ENCODE assay signal across 8 cellular contexts in the genomic region with DNA sequence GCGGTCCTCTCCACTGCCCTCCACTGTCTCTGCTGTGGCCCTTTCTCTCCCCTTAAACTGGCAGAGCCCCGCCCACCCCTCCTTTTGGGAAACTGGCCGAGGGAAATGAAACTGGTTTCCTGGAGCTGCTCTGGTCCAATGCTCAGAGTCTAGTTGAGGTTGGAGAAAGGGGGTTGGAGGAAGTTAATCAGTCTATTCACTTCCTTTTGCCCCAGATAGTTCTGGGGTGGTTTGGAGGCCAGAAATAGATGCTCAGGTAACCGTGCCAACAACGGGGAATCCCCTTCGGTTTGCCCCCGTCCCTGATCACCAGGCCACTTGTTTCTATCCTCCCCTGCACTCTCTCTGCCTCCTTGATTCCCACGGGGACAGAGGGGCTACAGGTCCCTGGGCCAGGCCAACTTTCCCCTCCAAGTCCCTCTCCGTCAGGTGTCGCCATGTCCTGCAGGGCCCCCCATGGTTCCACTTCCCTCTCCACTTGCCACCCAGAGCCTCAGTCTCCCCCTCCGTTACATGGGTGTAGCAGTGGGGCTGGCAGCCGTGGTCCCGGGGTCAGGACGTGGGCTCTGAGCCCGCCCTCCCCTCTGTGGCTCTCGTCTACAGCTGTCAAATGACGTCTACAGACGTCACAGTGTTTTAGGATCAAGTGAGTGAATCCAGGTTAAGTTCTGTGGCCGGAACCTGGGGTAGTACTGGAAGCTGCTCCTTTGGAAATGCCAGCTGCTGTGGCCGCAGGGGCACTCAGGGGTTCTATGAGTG. TPM values are rescaled to one million over a fixed set of nuclear protein-coding genes. Genes with fewer than 3 reads are reported as not detected.
DNase-seq lines count a peak whose midpoint lies in the region; ATAC-seq, FAIRE-seq and TF ChIP-seq lines count a peak whose summit lies in the region.

A gene with protein sequence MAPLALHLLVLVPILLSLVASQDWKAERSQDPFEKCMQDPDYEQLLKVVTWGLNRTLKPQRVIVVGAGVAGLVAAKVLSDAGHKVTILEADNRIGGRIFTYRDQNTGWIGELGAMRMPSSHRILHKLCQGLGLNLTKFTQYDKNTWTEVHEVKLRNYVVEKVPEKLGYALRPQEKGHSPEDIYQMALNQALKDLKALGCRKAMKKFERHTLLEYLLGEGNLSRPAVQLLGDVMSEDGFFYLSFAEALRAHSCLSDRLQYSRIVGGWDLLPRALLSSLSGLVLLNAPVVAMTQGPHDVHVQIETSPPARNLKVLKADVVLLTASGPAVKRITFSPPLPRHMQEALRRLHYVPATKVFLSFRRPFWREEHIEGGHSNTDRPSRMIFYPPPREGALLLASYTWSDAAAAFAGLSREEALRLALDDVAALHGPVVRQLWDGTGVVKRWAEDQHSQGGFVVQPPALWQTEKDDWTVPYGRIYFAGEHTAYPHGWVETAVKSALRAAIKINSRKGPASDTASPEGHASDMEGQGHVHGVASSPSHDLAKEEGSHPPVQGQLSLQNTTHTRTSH (minus strand): TSS at position 25 of the 759 bp plus-strand sequence. CDS start 727 bp downstream, outside the sequence.

- H3K9ac ChIP-seq in endodermal cell (ENCODE audit: extremely low read depth, low read length, poor library complexity, severe bottlenecking) = no peak within 1 kb of the TSS

- H3K9me3 ChIP-seq in AG04450 (ENCODE audit: control insufficient read depth, insufficient read depth, low read length) (no peaks in the 10 kb centered on the region; the same call in 1 of the 2 replicates), endodermal cell (ENCODE audit: control insufficient read depth, low read length) (no peaks in the 10 kb centered on the region)

- no peak for ATAC-seq in GM19455 (IDR thresholded peaks at IDR 0.05; ENCODE audit: unreplicated experiment)

- H3K27ac Mint-ChIP-seq in IgD-negative memory B cell = peak within 1 kb of the TSS; percentile 89 to 99 (median 93)
- peak within 1 kb of the TSS; percentile 100 for H3K27ac Mint-ChIP-seq in activated CD4-positive, alpha-beta memory T cell treated with anti-CD3 and anti-CD28 coated beads for 36 hours
- no peak within 1 kb of the TSS for H3K27ac Mint-ChIP-seq in endodermal cell

- H3K4me3 Mint-ChIP-seq in IgD-negative memory B cell = peak within 1 kb of the TSS; percentile 77 to 90 (median 82)
- H3K4me3 Mint-ChIP-seq in activated CD4-positive, alpha-beta memory T cell treated with anti-CD3 and anti-CD28 coated beads for 36 hours = peak within 1 kb of the TSS; percentile 87
- no peak within 1 kb of the TSS for H3K4me3 Mint-ChIP-seq in endodermal cell

- H3K27me3 ChIP-seq in AG04450 (ENCODE audit: control insufficient read depth, insufficient read depth, low read length) (no peaks in the 10 kb centered on the region), endodermal cell (ENCODE audit: control insufficient read depth, insufficient read depth, low read length, poor library complexity, severe bottlenecking) (no peaks in the 10 kb centered on the region)

- H3K4me1 ChIP-seq in endodermal cell (ENCODE audit: control insufficient read depth, insufficient read depth, low read length) = no peaks in the 10 kb centered on the region

- H3K27ac ChIP-seq in AG04450 (ENCODE audit: low read depth, low read length) = peak within 1 kb of the TSS; percentile 61
- no peak within 1 kb of the TSS for H3K27ac ChIP-seq in endodermal cell (ENCODE audit: low read depth, low read length)

- peak; percentile 97 for FAIRE-seq in GM19239 (lab: Jason Lieb, UNC)

- H3K4me1 Mint-ChIP-seq in IgD-negative memory B cell (peaks cover 15 to 22% (median 19%) of the 10 kb centered on the region in 3 donors), endodermal cell (no peaks in the 10 kb centered on the region)
- H3K4me1 Mint-ChIP-seq in activated CD4-positive, alpha-beta memory T cell treated with anti-CD3 and anti-CD28 coated beads for 36 hours (ENCODE audit: low read depth) = peaks cover 62% of the 10 kb centered on the region

- peaks cover 4% of the 10 kb centered on the region for H3K27me3 Mint-ChIP-seq in IgD-negative memory B cell
- H3K27me3 Mint-ChIP-seq in activated CD4-positive, alpha-beta memory T cell treated with anti-CD3 and anti-CD28 coated beads for 36 hours = no peaks in the 10 kb centered on the region
- peaks cover 32% of the 10 kb centered on the region for H3K27me3 Mint-ChIP-seq in endodermal cell (ENCODE audit: insufficient read depth)

- intact Hi-C loops in activated CD4-positive, alpha-beta memory T cell treated with anti-CD3 and anti-CD28 coated beads for 36 hours (cut with micrococcal nuclease) = loop anchor here (1.0 to 2.0 kb wide), 5 partner anchors 14 to 46 kb away; a partner anchor contains a TSS

- CTCF ChIA-PET in AG04450 (lab: Charles Lee) = no interaction called here
- CTCF ChIA-PET in activated CD4-positive, alpha-beta memory T cell treated with anti-CD3 and anti-CD28 coated beads for 36 hours (lab: Charles Lee) = interaction anchor here (1.0 to 1.4 kb wide), 2 partner anchors 15 to 345 kb away, joined by 3 to 14 read pairs; no protein-coding TSS in a partner anchor

- H3K9me3 Mint-ChIP-seq in IgD-negative memory B cell (no peaks in the 10 kb centered on the region), endodermal cell (no peaks in the 10 kb centered on the region)
- no peaks in the 10 kb centered on the region for H3K9me3 Mint-ChIP-seq in activated CD4-positive, alpha-beta memory T cell treated with anti-CD3 and anti-CD28 coated beads for 36 hours

- POLR2A ChIA-PET in AG04450 (lab: Yijun Ruan, JAX) = interaction anchor here (0.9 kb wide), 1 partner anchor 28 kb away, joined by 3 read pairs; no protein-coding TSS in a partner anchor
- POLR2A ChIA-PET in activated CD4-positive, alpha-beta memory T cell treated with anti-CD3 and anti-CD28 coated beads for 36 hours (lab: Charles Lee) = interaction anchor here (1.0 to 7.2 kb wide), 8 partner anchors 10 to 257 kb away, joined by 4 to 77 read pairs (median 6); a partner anchor contains a TSS

- TF ChIP-seq CTCF in AG04450 (IDR thresholded peaks at IDR 0.05; ENCODE audit: low read depth, low read length) (no peak), fibroblast of villous mesenchyme (IDR thresholded peaks at IDR 0.05; ENCODE audit: insufficient read depth, low read depth, low read length) (no peak), endodermal cell (conservative IDR thresholded peaks at IDR 0.05) (no peak)

- H3K36me3 Mint-ChIP-seq in IgD-negative memory B cell (no peaks in the 10 kb centered on the region), endodermal cell (ENCODE audit: low read depth) (no peaks in the 10 kb centered on the region)
- peaks cover 33% of the 10 kb centered on the region for H3K36me3 Mint-ChIP-seq in activated CD4-positive, alpha-beta memory T cell treated with anti-CD3 and anti-CD28 coated beads for 36 hours

- H3K36me3 ChIP-seq in endodermal cell (ENCODE audit: control insufficient read depth, insufficient read depth, low read length) = no peaks in the 10 kb centered on the region

- WGBS in endodermal cell (ENCODE audit: insufficient coverage in 1 of 2, insufficient read length in 1 of 2), 2 experiments = 77 to 85% methylated on average over 12 to 20 of the region's 20 CpGs

- DNase-seq in AG04450 (ENCODE audit: low read depth, low spot score) (no peak), GM19239 (ENCODE audit: insufficient read length, low spot score) (peak; percentile 82), fibroblast of villous mesenchyme (ENCODE audit: low read depth) (peak; percentile 24), endodermal cell (no peak)
- DNase-seq in activated CD4-positive, alpha-beta memory T cell treated with anti-CD3 and anti-CD28 coated beads for 36 hours = peak; percentile 87
- DNase-seq in stimulated activated CD4-positive, alpha-beta T cell treated with anti-CD3 and anti-CD28 coated beads, Interleukin-12 subunit alpha, Interleukin-12 subunit beta, amount 100 ng/mL, for 48 hours (ENCODE audit: low read depth in 2 of 3, low spot score in 1 of 3) = peak in 2 of 3 donors; percentile 48 to 58

- H3K4me3 ChIP-seq in AG04450 (ENCODE audit: low read depth, low read length) (no peak within 1 kb of the TSS), fibroblast of villous mesenchyme (ENCODE audit: low read depth, low read length) (no peak within 1 kb of the TSS), endodermal cell (ENCODE audit: low read length) (no peak within 1 kb of the TSS)

RNA-seq across cellular contexts. Expression of the gene that starts here (rescaled TPM):
- polyA plus RNA-seq in AG04450 (2011; rRNA removed) = 0.30 and 0.92 TPM in 2 replicates
- 0.30 and 1.1 TPM in 2 replicates for polyA minus RNA-seq in AG04450 (2011; rRNA and poly(A)+ RNA removed)
- 0.39 TPM for polyA plus RNA-seq in IgD-negative memory B cell
- total RNA-seq in activated CD4-positive, alpha-beta memory T cell treated with anti-CD3 and anti-CD28 coated beads for 36 hours = 100 to 1,000 TPM; 108 to 111 TPM
- 0.43 and 0.64 TPM in 2 replicates for total RNA-seq in fibroblast of villous mesenchyme
- total RNA-seq in endodermal cell = under 1 TPM in 1 of 2 donors, not detected in 1; 0.97 TPM
- polyA plus RNA-seq in endodermal cell (2013, experiment 1 of 2) = 0.68 TPM
- polyA plus RNA-seq in endodermal cell (2013, experiment 2 of 2) = 0.95 TPM

Comparison
In these comparisons a context has a peak if more than half of its experiments do, and no peak if none do; other contexts are left out.
1. RNA of the gene that starts here (total RNA-seq): 108 to 111 TPM in activated CD4-positive, alpha-beta memory T cell treated with anti-CD3 and anti-CD28 coated beads for 36 hours; 0.97 TPM in endodermal cell and 0.43 to 0.64 TPM in fibroblast of villous mesenchyme; every median in the first group is over 10 times any median in the second.
2. Peak in DNase-seq in fibroblast of villous mesenchyme; RNA of the gene not detected or under 1 TPM.
3. DNase-seq: peak in GM19239 (single experiment), activated CD4-positive, alpha-beta memory T cell treated with anti-CD3 and anti-CD28 coated beads for 36 hours (single experiment) and stimulated activated CD4-positive, alpha-beta T cell treated with anti-CD3 and anti-CD28 coated beads, Interleukin-12 subunit alpha, Interleukin-12 subunit beta, amount 100 ng/mL, for 48 hours (2 of 3); none in AG04450 (single experiment) and endodermal cell (single experiment).